8 cellular contexts compared by ENCODE assay signal in genomic region chr1:16492937-16493336, GRCh38. TPM values are rescaled to one million over a fixed set of nuclear protein-coding genes. Genes with fewer than 3 reads are reported as not detected.
A peak's percentile ranks its signal among the peaks of the same experiment; 100 is the strongest.
DNase-seq lines count a peak whose midpoint lies in the region; ATAC-seq, FAIRE-seq and TF ChIP-seq lines count a peak whose summit lies in the region.
"Not testable (repeated sequence)": the region's sequence is repeated elsewhere in the genome, so short reads cannot be mapped to it uniquely, and the experiment has no call there.
"Had no signal": no experiment of that assay in that cellular context is flagged by ENCODE, and none has a peak within 500 bp of the region (broad histone marks: within the 10 kb centered on the region; RNA-seq: fewer than 3 reads in every experiment).

No MANE protein-coding gene starts in this region.

- peaks cover 20% of the 10 kb centered on the region for H3K4me1 Mint-ChIP-seq in activated CD4-positive, alpha-beta memory T cell treated with anti-CD3 and anti-CD28 coated beads, Interleukin-2, amount 10 ng/mL, durations not matched to agents 7 days and 5 days
- peaks cover 13% of the 10 kb centered on the region for H3K4me1 Mint-ChIP-seq in activated naive CD8-positive, alpha-beta T cell treated with anti-CD3 and anti-CD28 coated beads, Interleukin-2, amount 10 ng/mL, durations not matched to agents 7 days and 5 days
- not testable (repeated sequence) for H3K4me1 Mint-ChIP-seq in chondrocyte (ENCODE audit: low read depth)

- not testable (repeated sequence) for H3K9me3 ChIP-seq in keratinocyte (ENCODE audit: control insufficient read depth, low read depth, low read length)

- DNase-seq in GM12865 (ENCODE audit: low read depth), result peak; percentile 5
- DNase-seq in NCI-H69 (lab: John Stamatoyannopoulos, UW), result peak; percentile 3
- DNase-seq in activated CD4-positive, alpha-beta memory T cell treated with anti-CD3 and anti-CD28 coated beads, Interleukin-2, amount 10 ng/mL, durations not matched to agents 7 days and 5 days, result peak; percentile 24
- DNase-seq in activated naive CD8-positive, alpha-beta T cell treated with anti-CD3 and anti-CD28 coated beads, Interleukin-2, amount 10 ng/mL, durations not matched to agents 7 days and 5 days, result peak; percentile 15
- peak; percentile 29 for DNase-seq in chondrocyte (ENCODE audit: low spot score)
- peak; percentile 1 for DNase-seq in keratinocyte (ENCODE audit: low read depth, low spot score)
- peak; percentile 42 for DNase-seq in stimulated activated CD4-positive, alpha-beta T cell treated with anti-CD3 and anti-CD28 coated beads, Interleukin-15, amount 100 ng/mL, for 24 hours

- not testable (repeated sequence) for TF ChIP-seq CTCF in GM12865 (IDR thresholded peaks at IDR 0.05; ENCODE audit: insufficient read depth, low read depth, low read length, missing control alignments); chondrocyte (IDR thresholded peaks at IDR 0.05); keratinocyte (optimal IDR thresholded peaks at IDR 0.05 in 1 of 3, IDR thresholded peaks at IDR 0.05 in 1 of 3, conservative IDR thresholded peaks at IDR 0.05 in 1 of 3; ENCODE audit: extremely low read depth in 1 of 3, insufficient read depth in 2 of 3, low read length in 3 of 3)

- POLR2A ChIA-PET in activated CD4-positive, alpha-beta memory T cell treated with anti-CD3 and anti-CD28 coated beads, Interleukin-2, amount 10 ng/mL, durations not matched to agents 7 days and 5 days (lab: Charles Lee), result interaction anchor here (0.5 kb wide), 1 partner anchor 411 kb away, joined by 3 read pairs; no protein-coding TSS in a partner anchor
- POLR2A ChIA-PET in activated naive CD8-positive, alpha-beta T cell treated with anti-CD3 and anti-CD28 coated beads, Interleukin-2, amount 10 ng/mL, durations not matched to agents 7 days and 5 days (lab: Charles Lee), result interaction anchor here (1.1 kb wide), 1 partner anchor 21 kb away, joined by 4 read pairs; the partner anchor contains the start of gene RNU1-1

- H3K4me1 ChIP-seq in keratinocyte (ENCODE audit: control insufficient read depth, extremely low read depth, insufficient read depth, low read length), result not testable (repeated sequence)

- H3K4me2 ChIP-seq in keratinocyte (ENCODE audit: control insufficient read depth, extremely low read depth, insufficient read depth, low read depth, low read length), result peak overlapping the region; percentile 16

- H3K36me3 Mint-ChIP-seq in activated CD4-positive, alpha-beta memory T cell treated with anti-CD3 and anti-CD28 coated beads, Interleukin-2, amount 10 ng/mL, durations not matched to agents 7 days and 5 days (ENCODE audit: low read depth); activated naive CD8-positive, alpha-beta T cell treated with anti-CD3 and anti-CD28 coated beads, Interleukin-2, amount 10 ng/mL, durations not matched to agents 7 days and 5 days; chondrocyte (ENCODE audit: low read depth): not testable (repeated sequence)

- not testable (repeated sequence) for H3K36me3 ChIP-seq in keratinocyte (ENCODE audit: control insufficient read depth in 2 of 2, extremely low read depth in 1 of 2, insufficient read depth in 2 of 2, low read length in 2 of 2)

- not testable (repeated sequence) for H4K20me1 ChIP-seq in keratinocyte (ENCODE audit: control insufficient read depth, extremely low read depth, insufficient read depth, low read length)

- H3K4me3 Mint-ChIP-seq in activated CD4-positive, alpha-beta memory T cell treated with anti-CD3 and anti-CD28 coated beads, Interleukin-2, amount 10 ng/mL, durations not matched to agents 7 days and 5 days; activated naive CD8-positive, alpha-beta T cell treated with anti-CD3 and anti-CD28 coated beads, Interleukin-2, amount 10 ng/mL, durations not matched to agents 7 days and 5 days; chondrocyte (ENCODE audit: unreplicated experiment): not testable (repeated sequence)

- H3K27ac ChIP-seq in keratinocyte (ENCODE audit: control insufficient read depth, insufficient read depth, low read length), result not testable (repeated sequence)

- H3K9ac ChIP-seq in keratinocyte (ENCODE audit: control insufficient read depth, extremely low read depth, insufficient read depth, low read length), result not testable (repeated sequence)

- not testable (repeated sequence) for H3K9me1 ChIP-seq in keratinocyte (ENCODE audit: control insufficient read depth, extremely low read depth, insufficient read depth, low read length)

- H2AFZ ChIP-seq in keratinocyte (ENCODE audit: control insufficient read depth, low read length), result not testable (repeated sequence)

- not testable (repeated sequence) for H3K4me3 ChIP-seq in GM12865 (ENCODE audit: low read depth, low read length); keratinocyte (ENCODE audit: control insufficient read depth in 2 of 3, extremely low read depth in 1 of 3, insufficient read depth in 2 of 3, low read depth in 1 of 3, low read length in 3 of 3)

- H3K27me3 Mint-ChIP-seq in activated CD4-positive, alpha-beta memory T cell treated with anti-CD3 and anti-CD28 coated beads, Interleukin-2, amount 10 ng/mL, durations not matched to agents 7 days and 5 days; activated naive CD8-positive, alpha-beta T cell treated with anti-CD3 and anti-CD28 coated beads, Interleukin-2, amount 10 ng/mL, durations not matched to agents 7 days and 5 days; chondrocyte (ENCODE audit: low read depth): not testable (repeated sequence)

- H3K79me2 ChIP-seq in keratinocyte (ENCODE audit: control insufficient read depth, insufficient read depth, low read length), result not testable (repeated sequence)

- not testable (repeated sequence) for H3K27me3 ChIP-seq in keratinocyte (ENCODE audit: control insufficient read depth, extremely low read depth, insufficient read depth, low read length)

- CTCF ChIA-PET in activated CD4-positive, alpha-beta memory T cell treated with anti-CD3 and anti-CD28 coated beads, Interleukin-2, amount 10 ng/mL, durations not matched to agents 7 days and 5 days (lab: Charles Lee), result not testable (repeated sequence)

- dilution Hi-C loops in keratinocyte (cut with MboI; ENCODE audit: extremely low pct_ligation_motif_present, low sequenced_read_pairs), result not testable (repeated sequence)

- FAIRE-seq in keratinocyte (lab: Jason Lieb, UNC), result peak; percentile 34

- not testable (repeated sequence) for ATAC-seq in activated naive CD8-positive, alpha-beta T cell treated with anti-CD3 and anti-CD28 coated beads, Interleukin-2, amount 10 ng/mL, durations not matched to agents 7 days and 5 days (ENCODE audit: low read depth)

- not testable (repeated sequence) for H3K27ac Mint-ChIP-seq in activated CD4-positive, alpha-beta memory T cell treated with anti-CD3 and anti-CD28 coated beads, Interleukin-2, amount 10 ng/mL, durations not matched to agents 7 days and 5 days; activated naive CD8-positive, alpha-beta T cell treated with anti-CD3 and anti-CD28 coated beads, Interleukin-2, amount 10 ng/mL, durations not matched to agents 7 days and 5 days; chondrocyte (ENCODE audit: unreplicated experiment)

- H3K9me3 Mint-ChIP-seq in activated CD4-positive, alpha-beta memory T cell treated with anti-CD3 and anti-CD28 coated beads, Interleukin-2, amount 10 ng/mL, durations not matched to agents 7 days and 5 days; activated naive CD8-positive, alpha-beta T cell treated with anti-CD3 and anti-CD28 coated beads, Interleukin-2, amount 10 ng/mL, durations not matched to agents 7 days and 5 days; chondrocyte (ENCODE audit: low read depth): not testable (repeated sequence)

RNA-seq across cellular contexts. Expression of gene RNU1-1, which starts 21.1 kb away (rescaled TPM):
- total RNA-seq in activated CD4-positive, alpha-beta memory T cell treated with anti-CD3 and anti-CD28 coated beads, Interleukin-2, amount 10 ng/mL, durations not matched to agents 7 days and 5 days, result 1,000 to 10,000 TPM; 1,570 to 1,691 TPM
- total RNA-seq in activated naive CD8-positive, alpha-beta T cell treated with anti-CD3 and anti-CD28 coated beads, Interleukin-2, amount 10 ng/mL, durations not matched to agents 7 days and 5 days, result 1,000 to 10,000 TPM; 3,257 to 3,430 TPM
- 1,438 to 1,620 TPM (median 1,579 TPM) in 3 replicates for total RNA-seq in chondrocyte
- 66.0 to 67.0 TPM in 2 of 3 replicates, not detected in the other for polyA plus RNA-seq in keratinocyte
- not detected for polyA plus RNA-seq in keratinocyte (2011; ENCODE audit: low read depth)
- not detected in 2 replicates for polyA plus RNA-seq in keratinocyte (2011; cell fraction: cytosol; rRNA removed)
- under 0.01 TPM in 2 replicates for polyA plus RNA-seq in keratinocyte (2011; cell fraction: nucleus; rRNA removed)
- polyA plus RNA-seq in keratinocyte (2012; ENCODE audit: low replicate concordance), result not detected in 2 replicates
- 13,175 to 24,724 TPM (median 16,252 TPM) in 3 replicates for polyA minus RNA-seq in keratinocyte
- polyA minus RNA-seq in keratinocyte (2011; cell fraction: cytosol; rRNA and poly(A)+ RNA removed), result 39,283 TPM
- 15,420 and 21,721 TPM in 2 replicates for polyA minus RNA-seq in keratinocyte (2011; cell fraction: nucleus; rRNA and poly(A)+ RNA removed)
- polyA plus RNA-seq: CD4-positive, alpha-beta memory T cell had no signal

RNA-seq across cellular contexts. Expression of gene NECAP2, which starts 52.4 kb away (rescaled TPM):
- total RNA-seq in activated CD4-positive, alpha-beta memory T cell treated with anti-CD3 and anti-CD28 coated beads, Interleukin-2, amount 10 ng/mL, durations not matched to agents 7 days and 5 days, result 100 to 1,000 TPM; 123 to 132 TPM
- 100 to 1,000 TPM; 110 to 111 TPM for total RNA-seq in activated naive CD8-positive, alpha-beta T cell treated with anti-CD3 and anti-CD28 coated beads, Interleukin-2, amount 10 ng/mL, durations not matched to agents 7 days and 5 days
- total RNA-seq in chondrocyte, result 49.1 to 53.4 TPM (median 51.7 TPM) in 3 replicates
- polyA plus RNA-seq in keratinocyte, result 75.7 to 90.2 TPM (median 84.9 TPM) in 3 replicates
- 18.9 TPM for polyA plus RNA-seq in keratinocyte (2011; ENCODE audit: low read depth)
- polyA plus RNA-seq in keratinocyte (2011; cell fraction: cytosol; rRNA removed), result 83.1 and 87.7 TPM in 2 replicates
- polyA plus RNA-seq in keratinocyte (2011; cell fraction: nucleus; rRNA removed), result 76.6 and 86.6 TPM in 2 replicates
- polyA plus RNA-seq in keratinocyte (2012; ENCODE audit: low replicate concordance), result 49.4 and 62.3 TPM in 2 replicates
- 62.3 to 84.4 TPM (median 67.7 TPM) in 3 replicates for polyA minus RNA-seq in keratinocyte
- 79.4 TPM for polyA minus RNA-seq in keratinocyte (2011; cell fraction: cytosol; rRNA and poly(A)+ RNA removed)
- polyA minus RNA-seq in keratinocyte (2011; cell fraction: nucleus; rRNA and poly(A)+ RNA removed), result 39.8 and 60.2 TPM in 2 replicates

RNA-seq across cellular contexts. Expression of gene SPATA21, which starts 55.7 kb away (rescaled TPM):
- total RNA-seq in activated CD4-positive, alpha-beta memory T cell treated with anti-CD3 and anti-CD28 coated beads, Interleukin-2, amount 10 ng/mL, durations not matched to agents 7 days and 5 days, result under 1 TPM in 1 of 2 experiments, not detected in 1; 0.05 TPM
- not detected for total RNA-seq in activated naive CD8-positive, alpha-beta T cell treated with anti-CD3 and anti-CD28 coated beads, Interleukin-2, amount 10 ng/mL, durations not matched to agents 7 days and 5 days
- total RNA-seq in chondrocyte, result not detected in 3 replicates
- polyA plus RNA-seq in keratinocyte, result 0.04 TPM in 1 of 3 replicates, not detected in the others
- polyA plus RNA-seq in keratinocyte (2011; ENCODE audit: low read depth), result not detected
- not detected in 2 replicates for polyA plus RNA-seq in keratinocyte (2011; cell fraction: cytosol; rRNA removed)
- not detected in 2 replicates for polyA plus RNA-seq in keratinocyte (2011; cell fraction: nucleus; rRNA removed)
- polyA plus RNA-seq in keratinocyte (2012; ENCODE audit: low replicate concordance), result not detected in 2 replicates
- 0.16 TPM in 1 of 3 replicates, not detected in the others for polyA minus RNA-seq in keratinocyte
- polyA minus RNA-seq in keratinocyte (2011; cell fraction: cytosol; rRNA and poly(A)+ RNA removed), result not detected
- polyA minus RNA-seq in keratinocyte (2011; cell fraction: nucleus; rRNA and poly(A)+ RNA removed), result not detected in 2 replicates
- total RNA-seq: CD4-positive, alpha-beta memory T cell had no signal
- polyA plus RNA-seq: CD4-positive, alpha-beta memory T cell had no signal
